1 cellular context compared by ENCODE assay signal in genomic region chr13:43041368-43041921, GRCh38.
TF ChIP-seq lines count a peak whose summit lies in the region.

No MANE protein-coding gene starts in this region.

TF ChIP-seq in H1, 55 proteins besides CTCF, POLR2A, EP300 and RAD21 (continued from another document):
- TF ChIP-seq, protein P1, sequence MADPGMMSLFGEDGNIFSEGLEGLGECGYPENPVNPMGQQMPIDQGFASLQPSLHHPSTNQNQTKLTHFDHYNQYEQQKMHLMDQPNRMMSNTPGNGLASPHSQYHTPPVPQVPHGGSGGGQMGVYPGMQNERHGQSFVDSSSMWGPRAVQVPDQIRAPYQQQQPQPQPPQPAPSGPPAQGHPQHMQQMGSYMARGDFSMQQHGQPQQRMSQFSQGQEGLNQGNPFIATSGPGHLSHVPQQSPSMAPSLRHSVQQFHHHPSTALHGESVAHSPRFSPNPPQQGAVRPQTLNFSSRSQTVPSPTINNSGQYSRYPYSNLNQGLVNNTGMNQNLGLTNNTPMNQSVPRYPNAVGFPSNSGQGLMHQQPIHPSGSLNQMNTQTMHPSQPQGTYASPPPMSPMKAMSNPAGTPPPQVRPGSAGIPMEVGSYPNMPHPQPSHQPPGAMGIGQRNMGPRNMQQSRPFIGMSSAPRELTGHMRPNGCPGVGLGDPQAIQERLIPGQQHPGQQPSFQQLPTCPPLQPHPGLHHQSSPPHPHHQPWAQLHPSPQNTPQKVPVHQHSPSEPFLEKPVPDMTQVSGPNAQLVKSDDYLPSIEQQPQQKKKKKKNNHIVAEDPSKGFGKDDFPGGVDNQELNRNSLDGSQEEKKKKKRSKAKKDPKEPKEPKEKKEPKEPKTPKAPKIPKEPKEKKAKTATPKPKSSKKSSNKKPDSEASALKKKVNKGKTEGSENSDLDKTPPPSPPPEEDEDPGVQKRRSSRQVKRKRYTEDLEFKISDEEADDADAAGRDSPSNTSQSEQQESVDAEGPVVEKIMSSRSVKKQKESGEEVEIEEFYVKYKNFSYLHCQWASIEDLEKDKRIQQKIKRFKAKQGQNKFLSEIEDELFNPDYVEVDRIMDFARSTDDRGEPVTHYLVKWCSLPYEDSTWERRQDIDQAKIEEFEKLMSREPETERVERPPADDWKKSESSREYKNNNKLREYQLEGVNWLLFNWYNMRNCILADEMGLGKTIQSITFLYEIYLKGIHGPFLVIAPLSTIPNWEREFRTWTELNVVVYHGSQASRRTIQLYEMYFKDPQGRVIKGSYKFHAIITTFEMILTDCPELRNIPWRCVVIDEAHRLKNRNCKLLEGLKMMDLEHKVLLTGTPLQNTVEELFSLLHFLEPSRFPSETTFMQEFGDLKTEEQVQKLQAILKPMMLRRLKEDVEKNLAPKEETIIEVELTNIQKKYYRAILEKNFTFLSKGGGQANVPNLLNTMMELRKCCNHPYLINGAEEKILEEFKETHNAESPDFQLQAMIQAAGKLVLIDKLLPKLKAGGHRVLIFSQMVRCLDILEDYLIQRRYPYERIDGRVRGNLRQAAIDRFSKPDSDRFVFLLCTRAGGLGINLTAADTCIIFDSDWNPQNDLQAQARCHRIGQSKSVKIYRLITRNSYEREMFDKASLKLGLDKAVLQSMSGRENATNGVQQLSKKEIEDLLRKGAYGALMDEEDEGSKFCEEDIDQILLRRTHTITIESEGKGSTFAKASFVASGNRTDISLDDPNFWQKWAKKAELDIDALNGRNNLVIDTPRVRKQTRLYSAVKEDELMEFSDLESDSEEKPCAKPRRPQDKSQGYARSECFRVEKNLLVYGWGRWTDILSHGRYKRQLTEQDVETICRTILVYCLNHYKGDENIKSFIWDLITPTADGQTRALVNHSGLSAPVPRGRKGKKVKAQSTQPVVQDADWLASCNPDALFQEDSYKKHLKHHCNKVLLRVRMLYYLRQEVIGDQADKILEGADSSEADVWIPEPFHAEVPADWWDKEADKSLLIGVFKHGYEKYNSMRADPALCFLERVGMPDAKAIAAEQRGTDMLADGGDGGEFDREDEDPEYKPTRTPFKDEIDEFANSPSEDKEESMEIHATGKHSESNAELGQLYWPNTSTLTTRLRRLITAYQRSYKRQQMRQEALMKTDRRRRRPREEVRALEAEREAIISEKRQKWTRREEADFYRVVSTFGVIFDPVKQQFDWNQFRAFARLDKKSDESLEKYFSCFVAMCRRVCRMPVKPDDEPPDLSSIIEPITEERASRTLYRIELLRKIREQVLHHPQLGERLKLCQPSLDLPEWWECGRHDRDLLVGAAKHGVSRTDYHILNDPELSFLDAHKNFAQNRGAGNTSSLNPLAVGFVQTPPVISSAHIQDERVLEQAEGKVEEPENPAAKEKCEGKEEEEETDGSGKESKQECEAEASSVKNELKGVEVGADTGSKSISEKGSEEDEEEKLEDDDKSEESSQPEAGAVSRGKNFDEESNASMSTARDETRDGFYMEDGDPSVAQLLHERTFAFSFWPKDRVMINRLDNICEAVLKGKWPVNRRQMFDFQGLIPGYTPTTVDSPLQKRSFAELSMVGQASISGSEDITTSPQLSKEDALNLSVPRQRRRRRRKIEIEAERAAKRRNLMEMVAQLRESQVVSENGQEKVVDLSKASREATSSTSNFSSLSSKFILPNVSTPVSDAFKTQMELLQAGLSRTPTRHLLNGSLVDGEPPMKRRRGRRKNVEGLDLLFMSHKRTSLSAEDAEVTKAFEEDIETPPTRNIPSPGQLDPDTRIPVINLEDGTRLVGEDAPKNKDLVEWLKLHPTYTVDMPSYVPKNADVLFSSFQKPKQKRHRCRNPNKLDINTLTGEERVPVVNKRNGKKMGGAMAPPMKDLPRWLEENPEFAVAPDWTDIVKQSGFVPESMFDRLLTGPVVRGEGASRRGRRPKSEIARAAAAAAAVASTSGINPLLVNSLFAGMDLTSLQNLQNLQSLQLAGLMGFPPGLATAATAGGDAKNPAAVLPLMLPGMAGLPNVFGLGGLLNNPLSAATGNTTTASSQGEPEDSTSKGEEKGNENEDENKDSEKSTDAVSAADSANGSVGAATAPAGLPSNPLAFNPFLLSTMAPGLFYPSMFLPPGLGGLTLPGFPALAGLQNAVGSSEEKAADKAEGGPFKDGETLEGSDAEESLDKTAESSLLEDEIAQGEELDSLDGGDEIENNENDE (IDR thresholded peaks at IDR 0.05; ENCODE audit: insufficient replicate concordance, low read length) = no peak
- TF ChIP-seq SIX5 (IDR thresholded peaks at IDR 0.05; ENCODE audit: low read depth, low read length) (no peak), CEBPB (IDR thresholded peaks at IDR 0.05; ENCODE audit: low read depth, low read length) (no peak), ZNF274 (IDR thresholded peaks at IDR 0.05; ENCODE audit: borderline replicate concordance, extremely low read depth, low read length) (no peak), TAF7 (optimal IDR thresholded peaks at IDR 0.05; ENCODE audit: borderline replicate concordance, low read depth, low read length) (no peak), BCL11A (IDR thresholded peaks at IDR 0.05; ENCODE audit: low read depth in 2 of 2, low read length in 2 of 2) (no peak), MAFK (IDR thresholded peaks at IDR 0.05; ENCODE audit: low read depth, low read length) (no peak), USF2 (IDR thresholded peaks at IDR 0.05; ENCODE audit: low read length) (no peak), SRF (IDR thresholded peaks at IDR 0.05; ENCODE audit: low read depth, low read length) (no peak), EZH2 (IDR thresholded peaks at IDR 0.05; ENCODE audit: low read depth, low read length, severe bottlenecking) (no peak), GABPA (IDR thresholded peaks at IDR 0.05; ENCODE audit: borderline replicate concordance, insufficient read depth, low read length) (no peak), RNF2 (IDR thresholded peaks at IDR 0.05; ENCODE audit: borderline replicate concordance, low read depth, low read length, missing control alignments, poor library complexity, severe bottlenecking) (no peak), NANOG (IDR thresholded peaks at IDR 0.05; ENCODE audit: insufficient read depth, low read depth, low read length, poor library complexity, severe bottlenecking) (no peak), CHD2 (IDR thresholded peaks at IDR 0.05; ENCODE audit: low read length) (no peak), JUN (IDR thresholded peaks at IDR 0.05; ENCODE audit: low read depth, low read length) (no peak), NRF1 (IDR thresholded peaks at IDR 0.05; ENCODE audit: low read depth, low read length) (no peak)
- TF ChIP-seq, protein P2, sequence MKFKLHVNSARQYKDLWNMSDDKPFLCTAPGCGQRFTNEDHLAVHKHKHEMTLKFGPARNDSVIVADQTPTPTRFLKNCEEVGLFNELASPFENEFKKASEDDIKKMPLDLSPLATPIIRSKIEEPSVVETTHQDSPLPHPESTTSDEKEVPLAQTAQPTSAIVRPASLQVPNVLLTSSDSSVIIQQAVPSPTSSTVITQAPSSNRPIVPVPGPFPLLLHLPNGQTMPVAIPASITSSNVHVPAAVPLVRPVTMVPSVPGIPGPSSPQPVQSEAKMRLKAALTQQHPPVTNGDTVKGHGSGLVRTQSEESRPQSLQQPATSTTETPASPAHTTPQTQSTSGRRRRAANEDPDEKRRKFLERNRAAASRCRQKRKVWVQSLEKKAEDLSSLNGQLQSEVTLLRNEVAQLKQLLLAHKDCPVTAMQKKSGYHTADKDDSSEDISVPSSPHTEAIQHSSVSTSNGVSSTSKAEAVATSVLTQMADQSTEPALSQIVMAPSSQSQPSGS (IDR thresholded peaks at IDR 0.05; ENCODE audit: low read length) = no peak
